Comparison of ENCODE assay signal across 9 cellular contexts in the genomic region with DNA sequence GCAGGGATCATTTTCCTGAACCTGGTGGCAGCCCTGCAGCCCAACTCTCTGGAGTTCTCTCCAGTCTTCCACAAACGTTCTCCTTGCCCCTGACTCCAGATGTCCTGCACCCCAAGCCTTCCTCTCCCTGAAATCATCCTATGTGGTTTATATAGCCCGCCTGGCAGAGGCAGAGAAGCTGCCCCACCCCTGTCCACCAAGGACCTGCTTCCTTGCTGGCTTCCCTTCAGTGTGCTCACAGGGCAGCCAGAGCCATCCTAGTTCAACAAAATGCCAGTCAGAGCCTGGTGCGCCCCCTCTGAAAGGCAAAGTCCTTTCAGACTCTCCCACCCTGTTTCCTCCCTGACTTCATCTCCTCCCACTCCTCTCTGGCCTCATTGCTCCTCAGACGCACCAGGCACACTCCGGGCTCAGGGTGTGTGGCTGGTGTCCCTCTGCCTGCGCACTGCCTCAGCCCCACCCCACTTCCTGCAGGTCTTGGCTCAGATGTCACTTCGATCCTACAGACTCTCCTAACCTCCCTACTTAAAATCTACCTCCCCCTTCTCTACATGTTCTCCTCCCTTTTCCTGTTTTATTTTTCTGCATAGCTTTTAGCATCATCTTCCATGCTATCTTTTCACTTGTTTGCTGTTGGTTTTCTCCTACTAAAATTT. TPM values are rescaled to one million over a fixed set of nuclear protein-coding genes. Genes with fewer than 3 reads are reported as not detected.
A peak's percentile ranks its signal among the peaks of the same experiment; 100 is the strongest.
DNase-seq lines count a peak whose midpoint lies in the region; ATAC-seq and TF ChIP-seq lines count a peak whose summit lies in the region.
"Had no signal": no experiment of that assay in that cellular context is flagged by ENCODE, and none has a peak within 500 bp of the region (broad histone marks: within the 10 kb centered on the region; RNA-seq: fewer than 3 reads in every experiment).

No MANE protein-coding gene starts in this region.

- H3K4me2 ChIP-seq in BLaER1, result peak overlapping the region; percentile 56
- H3K4me2 ChIP-seq: PC-9 had no signal

- H3K4me1 ChIP-seq in BLaER1 (peaks cover 49% of the 10 kb centered on the region), HUES64 (ENCODE audit: insufficient read depth, low read length) (peaks cover 42% of the 10 kb centered on the region), mesodermal cell (ENCODE audit: control insufficient read depth, insufficient read depth, low read length, poor library complexity, severe bottlenecking) (peaks cover 34% of the 10 kb centered on the region)

- H3K9ac ChIP-seq in BLaER1 (peak overlapping the region; percentile 9; the same call in 1 of the 2 replicates), HUES64 (ENCODE audit: low read depth, low read length) (0 out of 2 replicates have a peak overlapping the region, but pooled peaks have one; percentile 9)

- no peak for TF ChIP-seq CTCF in HFFc6 (IDR thresholded peaks at IDR 0.05)

- H3K27me3 ChIP-seq in BLaER1 (no peaks in the 10 kb centered on the region), HUES64 (ENCODE audit: insufficient read depth, low read length) (peaks cover 11% of the 10 kb centered on the region)

- peaks cover 16% of the 10 kb centered on the region for H3K4me1 Mint-ChIP-seq in HFFc6 (ENCODE audit: low read depth)

- H4K20me1 ChIP-seq in BLaER1, result no peaks in the 10 kb centered on the region

- H3K36me3 ChIP-seq in BLaER1 (no peaks in the 10 kb centered on the region), HUES64 (ENCODE audit: insufficient read depth, low read length) (no peaks in the 10 kb centered on the region), mesodermal cell (ENCODE audit: control insufficient read depth, insufficient read depth, low read length) (no peaks in the 10 kb centered on the region)

- H3K27ac Mint-ChIP-seq in activated naive CD4-positive, alpha-beta T cell treated with anti-CD3 and anti-CD28 coated beads, Interleukin-2, amount 50 U/mL, for 72 hours, result peak overlapping the region; percentile 31 to 79
- no peak overlapping the region for H3K27ac Mint-ChIP-seq in HFFc6

- H3K4me3 ChIP-seq in BLaER1 (no peak overlapping the region), HUES64 (ENCODE audit: low read length) (0 out of 2 replicates have a peak overlapping the region, but pooled peaks have one; percentile 7), mesodermal cell (ENCODE audit: extremely low read depth, insufficient read depth, low read length, poor library complexity, severe bottlenecking) (no peak overlapping the region)
- H3K4me3 ChIP-seq: PC-9 had no signal

- H3K27me3 Mint-ChIP-seq in HFFc6 (ENCODE audit: insufficient read depth), result peaks cover 40% of the 10 kb centered on the region

- H3K9me3 ChIP-seq in BLaER1, result no peaks in the 10 kb centered on the region
- H3K9me3 ChIP-seq in HUES64 (ENCODE audit: insufficient read depth, low read depth, low read length), result no peaks in the 10 kb centered on the region
- H3K9me3 ChIP-seq in mesodermal cell (ENCODE audit: control insufficient read depth, low read length), result no peaks in the 10 kb centered on the region

- H3K27ac ChIP-seq in BLaER1, result peak overlapping the region; percentile 0; the same call in 1 of the 2 replicates
- 0 out of 2 replicates have a peak overlapping the region, but pooled peaks have one; percentile 73 for H3K27ac ChIP-seq in HUES64 (ENCODE audit: low read depth, low read length)
- H3K27ac ChIP-seq in mesodermal cell (ENCODE audit: low read depth, low read length, severe bottlenecking), result peak overlapping the region; percentile 64
- H3K27ac ChIP-seq: PC-9 had no signal

- no peaks in the 10 kb centered on the region for H3K9me3 Mint-ChIP-seq in activated naive CD4-positive, alpha-beta T cell treated with anti-CD3 and anti-CD28 coated beads, Interleukin-2, amount 50 U/mL, for 72 hours
- no peaks in the 10 kb centered on the region for H3K9me3 Mint-ChIP-seq in HFFc6

- 24% methylated on average over 7 of the region's 7 CpGs for WGBS in HUES64
- 29 to 33% methylated on average over 7 of the region's 7 CpGs for WGBS in mesodermal cell (ENCODE audit: insufficient coverage in 2 of 2), 2 experiments

- H3K36me3 Mint-ChIP-seq in activated naive CD4-positive, alpha-beta T cell treated with anti-CD3 and anti-CD28 coated beads, Interleukin-2, amount 50 U/mL, for 72 hours, result no peaks in the 10 kb centered on the region
- H3K36me3 Mint-ChIP-seq in HFFc6 (ENCODE audit: low read depth), result no peaks in the 10 kb centered on the region

- ATAC-seq in activated naive CD4-positive, alpha-beta T cell treated with anti-CD3 and anti-CD28 coated beads, Interleukin-2, amount 50 U/mL, for 72 hours, result peak; percentile 39 to 62
- ATAC-seq in GM21717 (IDR thresholded peaks at IDR 0.05; ENCODE audit: unreplicated experiment) (no peak), HG03460 (IDR thresholded peaks at IDR 0.05; ENCODE audit: unreplicated experiment) (no peak)

- DNase-seq in activated naive CD4-positive, alpha-beta T cell treated with anti-CD3 and anti-CD28 coated beads, Interleukin-2, amount 50 U/mL, for 72 hours (ENCODE audit: low spot score in 2 of 2), result no peak
- DNase-seq in MV-4-11 (lab: John Stamatoyannopoulos, UW) (no peak), HFFc6 (no peak)

- H3K4me3 Mint-ChIP-seq in HFFc6, result no peak overlapping the region; the same call in 1 of the 2 replicates

RNA-seq across cellular contexts. Expression of gene KBTBD13, which starts 5.9 kb away (rescaled TPM):
- polyA plus RNA-seq in HUES64 (2013, experiment 1 of 2), result not detected
- polyA plus RNA-seq in HUES64 (2013, experiment 2 of 2), result not detected
- not detected for total RNA-seq in activated naive CD4-positive, alpha-beta T cell treated with anti-CD3 and anti-CD28 coated beads, Interleukin-2, amount 50 U/mL, for 72 hours
- not detected for polyA plus RNA-seq in mesodermal cell (2013, experiment 1 of 2)
- polyA plus RNA-seq in mesodermal cell (2013, experiment 2 of 2), result not detected
- total RNA-seq in HFFc6 (2021; fragmentation: NEBNext Ultra II Directional; extraction: Animal tissue kit (Norgen Biotek cat#: 25700)), result not detected
- total RNA-seq: PC-9 had no signal

RNA-seq across cellular contexts. Expression of gene RASL12, which starts 14.6 kb away (rescaled TPM):
- 8.9 TPM for polyA plus RNA-seq in HUES64 (2013, experiment 1 of 2)
- 10.0 TPM for polyA plus RNA-seq in HUES64 (2013, experiment 2 of 2)
- total RNA-seq in activated naive CD4-positive, alpha-beta T cell treated with anti-CD3 and anti-CD28 coated beads, Interleukin-2, amount 50 U/mL, for 72 hours, result not detected
- 22.5 TPM for polyA plus RNA-seq in mesodermal cell (2013, experiment 1 of 2)
- 18.4 TPM for polyA plus RNA-seq in mesodermal cell (2013, experiment 2 of 2)
- total RNA-seq in HFFc6 (2021; fragmentation: NEBNext Ultra II Directional; extraction: Animal tissue kit (Norgen Biotek cat#: 25700)), result not detected
- total RNA-seq: PC-9 had no signal

RNA-seq across cellular contexts. Expression of gene UBAP1L, which starts 32.6 kb away (rescaled TPM):
- 0.65 TPM for polyA plus RNA-seq in HUES64 (2013, experiment 1 of 2)
- 0.70 TPM for polyA plus RNA-seq in HUES64 (2013, experiment 2 of 2)
- 1 to 10 TPM; 2.2 to 4.8 TPM for total RNA-seq in activated naive CD4-positive, alpha-beta T cell treated with anti-CD3 and anti-CD28 coated beads, Interleukin-2, amount 50 U/mL, for 72 hours
- 2.3 TPM for polyA plus RNA-seq in mesodermal cell (2013, experiment 1 of 2)
- polyA plus RNA-seq in mesodermal cell (2013, experiment 2 of 2), result 1.6 TPM
- 1 to 10 TPM in 1 of 6 experiments, under 1 TPM in 5; 0.43 to 1.4 (median 0.64) TPM for total RNA-seq in HFFc6 (2021; fragmentation: NEBNext Ultra II Directional; extraction: Animal tissue kit (Norgen Biotek cat#: 25700))

RNA-seq across cellular contexts. Expression of gene SLC51B, which starts 37.2 kb away (rescaled TPM):
- polyA plus RNA-seq in HUES64 (2013, experiment 1 of 2), result not detected
- polyA plus RNA-seq in HUES64 (2013, experiment 2 of 2), result not detected
- total RNA-seq in activated naive CD4-positive, alpha-beta T cell treated with anti-CD3 and anti-CD28 coated beads, Interleukin-2, amount 50 U/mL, for 72 hours, result not detected
- polyA plus RNA-seq in mesodermal cell (2013, experiment 1 of 2), result not detected
- polyA plus RNA-seq in mesodermal cell (2013, experiment 2 of 2), result not detected
- total RNA-seq in HFFc6 (2021; fragmentation: NEBNext Ultra II Directional; extraction: Animal tissue kit (Norgen Biotek cat#: 25700)), result not detected
- total RNA-seq: PC-9 had no signal

RNA-seq across cellular contexts. Expression of gene PDCD7, which starts 51.2 kb away (rescaled TPM):
- 14.2 TPM for polyA plus RNA-seq in HUES64 (2013, experiment 1 of 2)
- 13.4 TPM for polyA plus RNA-seq in HUES64 (2013, experiment 2 of 2)
- 10 to 100 TPM; 34.2 to 36.6 TPM for total RNA-seq in activated naive CD4-positive, alpha-beta T cell treated with anti-CD3 and anti-CD28 coated beads, Interleukin-2, amount 50 U/mL, for 72 hours
- 20.2 TPM for polyA plus RNA-seq in mesodermal cell (2013, experiment 1 of 2)
- polyA plus RNA-seq in mesodermal cell (2013, experiment 2 of 2), result 17.8 TPM
- 10 to 100 TPM; 18.5 to 32.1 (median 22.8) TPM for total RNA-seq in HFFc6 (2021; fragmentation: NEBNext Ultra II Directional; extraction: Animal tissue kit (Norgen Biotek cat#: 25700))

Comparison
In these comparisons a context has a peak if more than half of its experiments do, and no peak if none do; other contexts are left out.
1. H3K27ac ChIP-seq: peak in every context shown above with its lines; median percentile 73 in HUES64; 64 in mesodermal cell; 0 in BLaER1.
2. ATAC-seq: peak in activated naive CD4-positive, alpha-beta T cell treated with anti-CD3 and anti-CD28 coated beads, Interleukin-2, amount 50 U/mL, for 72 hours (2 of 2); none in GM21717 (single experiment) and HG03460 (single experiment).